12 cellular contexts compared by ENCODE assay signal in genomic region chrX:20218809-20219505, GRCh38. TPM values are rescaled to one million over a fixed set of nuclear protein-coding genes. Genes with fewer than 3 reads are reported as not detected.
DNase-seq lines count a peak whose midpoint lies in the region; ATAC-seq and TF ChIP-seq lines count a peak whose summit lies in the region.
"Had no signal": no experiment of that assay in that cellular context is flagged by ENCODE, and none has a peak within 500 bp of the region (broad histone marks: within the 10 kb centered on the region; RNA-seq: fewer than 3 reads in every experiment).

No MANE protein-coding gene starts in this region.

- H3K36me3 ChIP-seq in skeletal muscle tissue (ENCODE audit: control insufficient read depth in 3 of 3, insufficient read depth in 3 of 3, low read length in 3 of 3) = no peaks in the 10 kb centered on the region
- no peaks in the 10 kb centered on the region for H3K36me3 ChIP-seq in CD4-positive, alpha-beta memory T cell (ENCODE audit: insufficient read depth, low read length)
- H3K36me3 ChIP-seq: esophagus muscularis mucosa had no signal

- POLR2A ChIA-PET in HEK293T (lab: Yijun Ruan, JAX) = no interaction called here
- POLR2A ChIA-PET in CD4-positive, alpha-beta memory T cell (lab: Charles Lee; ENCODE audit: partially characterized antibody) = no interaction called here

- H3K4me3 ChIP-seq in skeletal muscle tissue (ENCODE audit: low read length in 3 of 3) = peak overlapping the region in 2 of 3 donors; percentile 22 to 52
- H3K4me3 ChIP-seq in CD4-positive, alpha-beta memory T cell (ENCODE audit: low read length in 2 of 2) = no peak overlapping the region

- H3K9me3 Mint-ChIP-seq in endothelial cell (ENCODE audit: unreplicated experiment) = no peaks in the 10 kb centered on the region
- H3K9me3 Mint-ChIP-seq in CD4-positive, alpha-beta memory T cell = no peaks in the 10 kb centered on the region

- no peaks in the 10 kb centered on the region for H3K27me3 ChIP-seq in skeletal muscle tissue (ENCODE audit: control insufficient read depth in 3 of 3, insufficient read depth in 3 of 3, low read length in 3 of 3)
- no peaks in the 10 kb centered on the region for H3K27me3 ChIP-seq in CD4-positive, alpha-beta memory T cell (ENCODE audit: insufficient read depth, low read length)
- H3K27me3 ChIP-seq: esophagus muscularis mucosa had no signal

- peak overlapping the region; percentile 87 for H3K4me3 Mint-ChIP-seq in endothelial cell (ENCODE audit: unreplicated experiment)
- peak overlapping the region in 2 of 8 donors; percentile 9 to 49 for H3K4me3 Mint-ChIP-seq in CD4-positive, alpha-beta memory T cell

- H3K9ac ChIP-seq in skeletal muscle tissue (ENCODE audit: low read depth in 1 of 3, low read length in 3 of 3) = peak overlapping the region; percentile 21 to 59 (median 57)

- CTCF ChIA-PET in HEK293T (lab: Yijun Ruan, JAX) = interaction anchor here (0.7 to 0.9 kb wide), 2 partner anchors 8 to 1183 kb away, joined by 4 to 5 read pairs; no protein-coding TSS in a partner anchor
- CTCF ChIA-PET in CD4-positive, alpha-beta memory T cell (lab: Charles Lee; ENCODE audit: partially characterized antibody) = interaction anchor here (1.1 to 1.7 kb wide), 2 partner anchors 33 to 218 kb away, joined by 3 read pairs; no protein-coding TSS in a partner anchor

- no peak for TF ChIP-seq CTCF in endothelial cell (IDR thresholded peaks at IDR 0.05; ENCODE audit: unreplicated experiment)

- H3K9me3 ChIP-seq in skeletal muscle tissue (ENCODE audit: control insufficient read depth in 3 of 3, low read length in 3 of 3) = no peaks in the 10 kb centered on the region
- H3K9me3 ChIP-seq in CD4-positive, alpha-beta memory T cell (ENCODE audit: control insufficient read depth in 1 of 2, low read length in 2 of 2) = no peaks in the 10 kb centered on the region
- H3K9me3 ChIP-seq: esophagus muscularis mucosa had no signal

- DNase-seq in HEK293T (ENCODE audit: extremely low spot score) = peak; percentile 18
- DNase-seq in endothelial cell (ENCODE audit: low spot score) = peak; percentile 42
- no peak for DNase-seq in left colon
- DNase-seq in activated CD4-positive, alpha-beta T cell treated with anti-CD3 and anti-CD28 coated beads, Interleukin-2, amount 50 U/mL, for 1 hour = no peak
- DNase-seq in CD4-positive, alpha-beta memory T cell = no peak
- DNase-seq in SIG-M5 (lab: John Stamatoyannopoulos, UW) = no peak
- DNase-seq in ecto neural progenitor cell (ENCODE audit: low spot score) = no peak
- DNase-seq: amniotic stem cell; NCI-H1105; NK-92 treated with Interleukin-12 subunit alpha and Interleukin-12 subunit beta, amount 100 ng/mL, for 24 hours had no signal

- H3K36me3 Mint-ChIP-seq in endothelial cell (ENCODE audit: low read depth, unreplicated experiment) = no peaks in the 10 kb centered on the region
- peaks cover 0 to 16% of the 10 kb centered on the region in 2 donors for H3K36me3 Mint-ChIP-seq in CD4-positive, alpha-beta memory T cell

- H3K27ac Mint-ChIP-seq in endothelial cell (ENCODE audit: unreplicated experiment) = peak overlapping the region; percentile 74
- H3K27ac Mint-ChIP-seq in CD4-positive, alpha-beta memory T cell = peak overlapping the region in 2 of 7 donors; percentile 7 to 32

- ATAC-seq in left colon = peak; percentile 64

- intact Hi-C loops in left colon (cut with DNase I, micrococcal nuclease) = no loop called here
- intact Hi-C loops in CD4-positive, alpha-beta memory T cell (cut with micrococcal nuclease) = loop anchor here (5.0 kb wide), 1 partner anchor 33 kb away; no protein-coding TSS in a partner anchor

- H3K4me1 ChIP-seq in skeletal muscle tissue (ENCODE audit: control insufficient read depth in 3 of 3, insufficient read depth in 3 of 3, low read length in 3 of 3) = peaks cover 0 to 10% (median 0%) of the 10 kb centered on the region in 3 donors
- peaks cover 69% of the 10 kb centered on the region for H3K4me1 ChIP-seq in CD4-positive, alpha-beta memory T cell (ENCODE audit: insufficient read depth, low read length)
- H3K4me1 ChIP-seq: esophagus muscularis mucosa had no signal

- H3K27ac ChIP-seq in skeletal muscle tissue (ENCODE audit: low read depth, low read length) = peak overlapping the region; percentile 75
- no peak overlapping the region for H3K27ac ChIP-seq in CD4-positive, alpha-beta memory T cell (ENCODE audit: low read depth, low read length)

- H3K4me1 Mint-ChIP-seq in endothelial cell (ENCODE audit: unreplicated experiment) = peaks cover 23% of the 10 kb centered on the region
- peaks cover 28 to 67% (median 44%) of the 10 kb centered on the region in 4 donors for H3K4me1 Mint-ChIP-seq in CD4-positive, alpha-beta memory T cell

- H3K27me3 Mint-ChIP-seq in endothelial cell (ENCODE audit: unreplicated experiment) = peaks cover 3% of the 10 kb centered on the region
- H3K27me3 Mint-ChIP-seq in CD4-positive, alpha-beta memory T cell = no peaks in the 10 kb centered on the region

TF ChIP-seq in HEK293T, 16 proteins besides CTCF, POLR2A, EP300 and RAD21:
- TF ChIP-seq ZNF384 (IDR thresholded peaks at IDR 0.05) (no peak), ELF4 (IDR thresholded peaks at IDR 0.05) (no peak), FOXA1 (IDR thresholded peaks at IDR 0.05) (no peak), BHLHE40 (IDR thresholded peaks at IDR 0.05; ENCODE audit: borderline replicate concordance) (no peak), NFRKB (IDR thresholded peaks at IDR 0.05) (no peak), SP1 (IDR thresholded peaks at IDR 0.05) (no peak), CTBP1 (IDR thresholded peaks at IDR 0.05; ENCODE audit: borderline replicate concordance) (no peak), SUZ12 (IDR thresholded peaks at IDR 0.05) (no peak), TARDBP (IDR thresholded peaks at IDR 0.05) (no peak), FOXK2 (IDR thresholded peaks at IDR 0.05) (no peak), PKNOX1 (IDR thresholded peaks at IDR 0.05) (no peak), ARNT (IDR thresholded peaks at IDR 0.05) (no peak), L3MBTL2 (conservative IDR thresholded peaks at IDR 0.05) (no peak), HDGF (IDR thresholded peaks at IDR 0.05; ENCODE audit: borderline replicate concordance) (no peak)

RNA-seq across cellular contexts. Expression of gene RPS6KA3, which starts 47.8 kb away (rescaled TPM):
- total RNA-seq in endothelial cell (ENCODE audit: unreplicated experiment) = 50.9 TPM
- 10 to 100 TPM; 88.6 to 93.7 TPM for total RNA-seq in left colon
- 51.1 TPM for total RNA-seq in skeletal muscle tissue
- 100 to 1,000 TPM; 130 to 139 TPM for total RNA-seq in CD4-positive, alpha-beta memory T cell
- polyA plus RNA-seq in CD4-positive, alpha-beta memory T cell = 10 to 100 TPM; 39.7 to 68.1 TPM

Comparison
In these comparisons a context has a peak if more than half of its experiments do, and no peak if none do; other contexts are left out.
1. DNase-seq: peak in HEK293T (single experiment) and endothelial cell (single experiment); none in left colon (0 of 2), activated CD4-positive, alpha-beta T cell treated with anti-CD3 and anti-CD28 coated beads, Interleukin-2, amount 50 U/mL, for 1 hour (single experiment), CD4-positive, alpha-beta memory T cell (0 of 5), SIG-M5 (single experiment) and ecto neural progenitor cell (single experiment).
2. H3K4me3 ChIP-seq: peak in skeletal muscle tissue (2 of 3); none in CD4-positive, alpha-beta memory T cell (0 of 2).